In the genomic region with DNA sequence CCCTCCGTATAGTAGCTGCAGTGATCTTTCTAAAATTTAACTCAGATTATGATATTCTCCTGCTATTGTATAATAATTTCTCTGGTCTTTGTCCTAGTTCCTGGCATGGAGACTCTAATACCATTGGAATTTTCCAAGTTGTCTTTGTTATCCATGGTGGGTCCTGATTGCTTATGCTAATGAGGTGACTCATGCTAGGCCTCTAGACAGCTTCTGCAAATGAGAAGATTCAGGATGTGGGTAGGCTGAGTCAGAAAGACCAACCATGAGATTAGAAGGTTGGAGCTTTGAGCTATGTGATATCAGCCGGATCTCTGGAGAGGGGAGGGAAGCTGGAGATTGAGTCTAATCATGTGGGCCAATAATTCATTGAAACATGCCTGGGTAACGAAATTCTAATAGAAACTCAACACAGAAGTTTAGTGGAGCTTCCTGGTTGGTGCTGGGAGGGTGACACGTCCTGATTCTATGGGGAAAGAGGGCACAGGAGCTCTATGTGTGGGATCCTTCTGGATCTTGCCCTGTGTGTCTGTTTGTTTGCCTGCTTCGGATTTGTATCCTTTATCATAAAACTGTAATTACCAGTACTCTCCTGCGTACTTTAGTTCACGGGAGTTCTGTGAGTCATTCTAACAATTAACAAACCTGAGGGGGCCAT, we compare ENCODE assay signal across 8 cellular contexts.
DNase-seq lines count a peak whose midpoint lies in the region; ATAC-seq and TF ChIP-seq lines count a peak whose summit lies in the region.

No MANE protein-coding gene starts in this region.

- peak overlapping the region; percentile 26 for H3K27ac ChIP-seq in HUES48 (ENCODE audit: low read depth, low read length)
- H3K27ac ChIP-seq in tibial artery: no peak overlapping the region
- H3K27ac ChIP-seq in OCI-LY7 (ENCODE audit: low read depth, low read length, poor library complexity, severe bottlenecking): no peak overlapping the region

- H3K4me1 Mint-ChIP-seq in activated CD8-positive, alpha-beta T cell treated with anti-CD3 and anti-CD28 coated beads for 36 hours (ENCODE audit: low read depth): peaks cover 19% of the 10 kb centered on the region

- H3K27ac Mint-ChIP-seq in activated CD8-positive, alpha-beta T cell treated with anti-CD3 and anti-CD28 coated beads for 36 hours: peak overlapping the region; percentile 58

- H2AFZ ChIP-seq in OCI-LY7 (ENCODE audit: low read length): no peak overlapping the region

- H4K20me1 ChIP-seq in OCI-LY7 (ENCODE audit: insufficient read depth, low read length): no peaks in the 10 kb centered on the region

- TF ChIP-seq CTCF in activated CD8-positive, alpha-beta T cell treated with anti-CD3 and anti-CD28 coated beads for 36 hours (IDR thresholded peaks at IDR 0.05): no peak
- no peak for TF ChIP-seq CTCF in tibial artery (IDR thresholded peaks at IDR 0.05)
- no peak for TF ChIP-seq CTCF in OCI-LY7 (conservative IDR thresholded peaks at IDR 0.05; ENCODE audit: low read length)

- no peaks in the 10 kb centered on the region for H3K79me2 ChIP-seq in OCI-LY7 (ENCODE audit: insufficient read depth, low read depth, low read length)

- H3K36me3 ChIP-seq in HUES48 (ENCODE audit: control insufficient read depth, insufficient read depth, low read length) (no peaks in the 10 kb centered on the region), tibial artery (no peaks in the 10 kb centered on the region), OCI-LY7 (ENCODE audit: insufficient read depth, low read length) (no peaks in the 10 kb centered on the region)

- POLR2A ChIA-PET in activated CD8-positive, alpha-beta T cell treated with anti-CD3 and anti-CD28 coated beads for 36 hours (lab: Charles Lee): no interaction called here
- POLR2A ChIA-PET in OCI-LY7 (lab: Charles Lee): no interaction called here

- CTCF ChIA-PET in activated CD8-positive, alpha-beta T cell treated with anti-CD3 and anti-CD28 coated beads for 36 hours (lab: Charles Lee): interaction anchor here (1.2 to 4.8 kb wide), 3 partner anchors 29 to 309 kb away, joined by 3 to 23 read pairs (median 4); no protein-coding TSS in a partner anchor
- CTCF ChIA-PET in OCI-LY7 (lab: Charles Lee; ENCODE audit: unreplicated experiment): no interaction called here

- H3K36me3 Mint-ChIP-seq in activated CD8-positive, alpha-beta T cell treated with anti-CD3 and anti-CD28 coated beads for 36 hours (ENCODE audit: low read depth): no peaks in the 10 kb centered on the region

- H3K27me3 ChIP-seq in HUES48 (ENCODE audit: control insufficient read depth, insufficient read depth, low read length): no peaks in the 10 kb centered on the region
- H3K27me3 ChIP-seq in tibial artery: no peaks in the 10 kb centered on the region

- H3K4me2 ChIP-seq in OCI-LY7 (ENCODE audit: low read length): no peak overlapping the region

- no peaks in the 10 kb centered on the region for H3K9me3 Mint-ChIP-seq in activated CD8-positive, alpha-beta T cell treated with anti-CD3 and anti-CD28 coated beads for 36 hours

- DNase-seq in AG20443 (ENCODE audit: low spot score): peak; percentile 84
- peak; percentile 63 for DNase-seq in activated CD8-positive, alpha-beta T cell treated with anti-CD3 and anti-CD28 coated beads for 36 hours
- peak; percentile 99 for DNase-seq in kidney tubule cell (ENCODE audit: low spot score)
- no peak for DNase-seq in tibial artery
- DNase-seq in OCI-LY7 (ENCODE audit: low spot score): no peak

- H3K9me3 ChIP-seq in HUES48 (ENCODE audit: control insufficient read depth, insufficient read depth, low read length): no peaks in the 10 kb centered on the region
- no peaks in the 10 kb centered on the region for H3K9me3 ChIP-seq in tibial artery
- H3K9me3 ChIP-seq in OCI-LY7 (ENCODE audit: low read length): no peaks in the 10 kb centered on the region

- no TSS peak for BruUV-seq in OCI-LY7 (replicated peaks; lab: Mats Ljungman, UMichigan)

- ATAC-seq in activated CD8-positive, alpha-beta T cell treated with anti-CD3 and anti-CD28 coated beads for 36 hours: peak; percentile 99
- ATAC-seq in HG02938 (IDR thresholded peaks at IDR 0.05; ENCODE audit: unreplicated experiment) (no peak), GM18870 (IDR thresholded peaks at IDR 0.05; ENCODE audit: unreplicated experiment) (no peak)

- H3K9me2 ChIP-seq in OCI-LY7 (ENCODE audit: insufficient read depth, low read length): no peaks in the 10 kb centered on the region

- H3K4me3 ChIP-seq in HUES48 (ENCODE audit: low read depth, low read length) (no peak overlapping the region), tibial artery (no peak overlapping the region), OCI-LY7 (ENCODE audit: low read depth, low read length, poor library complexity, severe bottlenecking) (no peak overlapping the region)

- intact Hi-C loops in activated CD8-positive, alpha-beta T cell treated with anti-CD3 and anti-CD28 coated beads for 36 hours (cut with micrococcal nuclease): no loop called here
- intact Hi-C loops in tibial artery (cut with DNase I; ENCODE audit: low total_unique reads): no loop called here
- intact Hi-C loops in OCI-LY7 (cut with micrococcal nuclease; ENCODE audit: unreplicated experiment): no loop called here

- no peak overlapping the region for H3K4me3 Mint-ChIP-seq in activated CD8-positive, alpha-beta T cell treated with anti-CD3 and anti-CD28 coated beads for 36 hours

- H3K9ac ChIP-seq in HUES48 (ENCODE audit: low read depth, low read length): no peak overlapping the region

- peaks cover 3% of the 10 kb centered on the region; the same call in 1 of the 2 replicates for H3K4me1 ChIP-seq in HUES48 (ENCODE audit: control insufficient read depth, insufficient read depth, low read length)
- H3K4me1 ChIP-seq in tibial artery: peaks cover 0 to 2% (median 0%) of the 10 kb centered on the region in 4 donors
- no peaks in the 10 kb centered on the region for H3K4me1 ChIP-seq in OCI-LY7 (ENCODE audit: insufficient read depth, low read length, poor library complexity, severe bottlenecking)

- H3K27me3 Mint-ChIP-seq in activated CD8-positive, alpha-beta T cell treated with anti-CD3 and anti-CD28 coated beads for 36 hours: peaks cover 6% of the 10 kb centered on the region

Comparison
In these comparisons a context has a peak if more than half of its experiments do, and no peak if none do; other contexts are left out.
1. DNase-seq: peak in AG20443 (single experiment), activated CD8-positive, alpha-beta T cell treated with anti-CD3 and anti-CD28 coated beads for 36 hours (single experiment) and kidney tubule cell (single experiment); none in tibial artery (0 of 2) and OCI-LY7 (single experiment).